Comparison of ENCODE assay signal across 22 cellular contexts in genomic region chr9:5468850-5469249, GRCh38. TPM values are rescaled to one million over a fixed set of nuclear protein-coding genes. Genes with fewer than 3 reads are reported as not detected.
DNase-seq lines count a peak whose midpoint lies in the region; ATAC-seq and TF ChIP-seq lines count a peak whose summit lies in the region.
"Had no signal": no experiment of that assay in that cellular context is flagged by ENCODE, and none has a peak within 500 bp of the region (broad histone marks: within the 10 kb centered on the region; RNA-seq: fewer than 3 reads in every experiment).

No MANE protein-coding gene starts in this region.

- peaks cover 34 to 52% of the 10 kb centered on the region in 2 donors for H3K4me1 Mint-ChIP-seq in natural killer cell treated with Interleukin-12 subunit alpha and Interleukin-12 subunit beta and Interleukin-15 and Interleukin-18, amount 100 ng/mL, for 72 hours (ENCODE audit: low read depth in 2 of 2)
- no peaks in the 10 kb centered on the region for H3K4me1 Mint-ChIP-seq in natural killer cell
- peaks cover 44% of the 10 kb centered on the region for H3K4me1 Mint-ChIP-seq in stimulated activated effector memory CD8-positive, alpha-beta T cell treated with anti-CD3 and anti-CD28 coated beads, Interleukin-12 subunit alpha, Interleukin-12 subunit beta, amount 100 ng/mL, for 72 hours
- H3K4me1 Mint-ChIP-seq in activated CD8-positive, alpha-beta memory T cell treated with anti-CD3 and anti-CD28 coated beads, Interleukin-2, amount 10 ng/mL, durations not matched to agents 7 days and 5 days, result peaks cover 16% of the 10 kb centered on the region
- H3K4me1 Mint-ChIP-seq: CD8-positive, alpha-beta memory T cell had no signal

- H3K4me1 ChIP-seq in IMR-90 (ENCODE audit: control insufficient read depth, insufficient read depth, low read length), result no peaks in the 10 kb centered on the region
- H3K4me1 ChIP-seq: BE2C had no signal

- no peak overlapping the region for H3K18ac ChIP-seq in IMR-90 (ENCODE audit: low read depth, low read length)

- no peaks in the 10 kb centered on the region for H4K20me1 ChIP-seq in IMR-90 (ENCODE audit: insufficient read depth, low read length)

- H2AK5ac ChIP-seq in IMR-90 (ENCODE audit: low read depth, low read length), result no peak overlapping the region

- no peak overlapping the region for H3K56ac ChIP-seq in IMR-90 (ENCODE audit: extremely low read depth, insufficient read depth, low read length)

- no peak overlapping the region for H4K5ac ChIP-seq in IMR-90 (ENCODE audit: low read depth, low read length)

- H2BK15ac ChIP-seq in IMR-90 (ENCODE audit: low read depth, low read length), result no peak overlapping the region

- no peaks in the 10 kb centered on the region for H3K27me3 ChIP-seq in IMR-90 (ENCODE audit: control insufficient read depth, insufficient read depth, low read length)
- H3K27me3 ChIP-seq: BE2C had no signal

- H2AFZ ChIP-seq in IMR-90 (replicated peaks; ENCODE audit: low read length, poor library complexity), result no peak overlapping the region

- POLR2A ChIA-PET in IMR-90 (lab: Charles Lee; ENCODE audit: unreplicated experiment), result no interaction called here

- no CpG with 5 or more reads among the region's 5 CpGs for WGBS in IMR-90 (ENCODE audit: extremely low coverage in 2 of 2, insufficient read length in 1 of 2), 2 experiments

- no peak overlapping the region for H3K4ac ChIP-seq in IMR-90 (ENCODE audit: low read depth, low read length)

- CTCF ChIA-PET in IMR-90 (lab: Yijun Ruan, JAX), result no interaction called here
- CTCF ChIA-PET in activated CD8-positive, alpha-beta memory T cell treated with anti-CD3 and anti-CD28 coated beads, Interleukin-2, amount 10 ng/mL, durations not matched to agents 7 days and 5 days (lab: Charles Lee), result interaction anchor here (1.2 to 1.7 kb wide), 2 partner anchors 9 to 18 kb away, joined by 4 to 5 read pairs; partner anchors contain the start of gene CD274

- H3K9me1 ChIP-seq in IMR-90 (ENCODE audit: insufficient read depth, low read length), result peaks cover 12% of the 10 kb centered on the region

- no peaks in the 10 kb centered on the region for H3K9me3 Mint-ChIP-seq in natural killer cell treated with Interleukin-12 subunit alpha and Interleukin-12 subunit beta and Interleukin-15 and Interleukin-18, amount 100 ng/mL, for 72 hours
- no peaks in the 10 kb centered on the region for H3K9me3 Mint-ChIP-seq in natural killer cell
- H3K9me3 Mint-ChIP-seq in stimulated activated effector memory CD8-positive, alpha-beta T cell treated with anti-CD3 and anti-CD28 coated beads, Interleukin-12 subunit alpha, Interleukin-12 subunit beta, amount 100 ng/mL, for 72 hours, result no peaks in the 10 kb centered on the region
- no peaks in the 10 kb centered on the region for H3K9me3 Mint-ChIP-seq in activated CD8-positive, alpha-beta memory T cell treated with anti-CD3 and anti-CD28 coated beads, Interleukin-2, amount 10 ng/mL, durations not matched to agents 7 days and 5 days (ENCODE audit: low read depth)
- H3K9me3 Mint-ChIP-seq: CD8-positive, alpha-beta memory T cell; IgD-negative memory B cell had no signal

- H3K27ac Mint-ChIP-seq in natural killer cell treated with Interleukin-12 subunit alpha and Interleukin-12 subunit beta and Interleukin-15 and Interleukin-18, amount 100 ng/mL, for 72 hours, result peak overlapping the region; percentile 21 to 82
- no peak overlapping the region for H3K27ac Mint-ChIP-seq in natural killer cell
- H3K27ac Mint-ChIP-seq in stimulated activated effector memory CD8-positive, alpha-beta T cell treated with anti-CD3 and anti-CD28 coated beads, Interleukin-12 subunit alpha, Interleukin-12 subunit beta, amount 100 ng/mL, for 72 hours, result peak overlapping the region; percentile 9
- H3K27ac Mint-ChIP-seq in activated CD8-positive, alpha-beta memory T cell treated with anti-CD3 and anti-CD28 coated beads, Interleukin-2, amount 10 ng/mL, durations not matched to agents 7 days and 5 days, result no peak overlapping the region
- H3K27ac Mint-ChIP-seq: CD4-positive, CD25-positive, alpha-beta regulatory T cell; IgD-negative memory B cell had no signal

- in situ Hi-C loops in IMR-90 (cut with MboI; ENCODE audit: low sequenced_read_pairs), result loop anchor here (25.0 kb wide), 1 partner anchor 243 kb away; no protein-coding TSS in a partner anchor

- no peaks in the 10 kb centered on the region for H3K27me3 Mint-ChIP-seq in natural killer cell treated with Interleukin-12 subunit alpha and Interleukin-12 subunit beta and Interleukin-15 and Interleukin-18, amount 100 ng/mL, for 72 hours
- no peaks in the 10 kb centered on the region for H3K27me3 Mint-ChIP-seq in natural killer cell (ENCODE audit: low read depth in 2 of 2)
- no peaks in the 10 kb centered on the region for H3K27me3 Mint-ChIP-seq in activated CD8-positive, alpha-beta memory T cell treated with anti-CD3 and anti-CD28 coated beads, Interleukin-2, amount 10 ng/mL, durations not matched to agents 7 days and 5 days
- H3K27me3 Mint-ChIP-seq: CD4-positive, CD25-positive, alpha-beta regulatory T cell; CD8-positive, alpha-beta memory T cell; IgD-negative memory B cell had no signal

- H3K36me3 Mint-ChIP-seq in natural killer cell treated with Interleukin-12 subunit alpha and Interleukin-12 subunit beta and Interleukin-15 and Interleukin-18, amount 100 ng/mL, for 72 hours, result peaks cover 55% of the 10 kb centered on the region
- H3K36me3 Mint-ChIP-seq in natural killer cell, result peaks cover 25% of the 10 kb centered on the region
- peaks cover 70% of the 10 kb centered on the region for H3K36me3 Mint-ChIP-seq in stimulated activated effector memory CD8-positive, alpha-beta T cell treated with anti-CD3 and anti-CD28 coated beads, Interleukin-12 subunit alpha, Interleukin-12 subunit beta, amount 100 ng/mL, for 72 hours
- peaks cover 49% of the 10 kb centered on the region for H3K36me3 Mint-ChIP-seq in activated CD8-positive, alpha-beta memory T cell treated with anti-CD3 and anti-CD28 coated beads, Interleukin-2, amount 10 ng/mL, durations not matched to agents 7 days and 5 days

- ATAC-seq in natural killer cell treated with Interleukin-12 subunit alpha and Interleukin-12 subunit beta and Interleukin-15 and Interleukin-18, amount 100 ng/mL, for 72 hours, result no peak
- ATAC-seq in natural killer cell (no peak), IMR-90 (ENCODE audit: low read depth) (peak; percentile 68), HG02798 (IDR thresholded peaks at IDR 0.05; ENCODE audit: poor library complexity, unreplicated experiment) (no peak)
- no peak for ATAC-seq in stimulated activated effector memory CD8-positive, alpha-beta T cell treated with anti-CD3 and anti-CD28 coated beads, Interleukin-12 subunit alpha, Interleukin-12 subunit beta, amount 100 ng/mL, for 72 hours
- ATAC-seq in activated CD8-positive, alpha-beta memory T cell treated with anti-CD3 and anti-CD28 coated beads, Interleukin-2, amount 10 ng/mL, durations not matched to agents 7 days and 5 days, result no peak
- ATAC-seq: HCT116 had no signal

- no peak for TF ChIP-seq RAD21 in IMR-90 (IDR thresholded peaks at IDR 0.05; ENCODE audit: low read length)

- no peak overlapping the region for H3K23ac ChIP-seq in IMR-90 (ENCODE audit: low read depth, low read length)

- H3K4me3 Mint-ChIP-seq in natural killer cell treated with Interleukin-12 subunit alpha and Interleukin-12 subunit beta and Interleukin-15 and Interleukin-18, amount 100 ng/mL, for 72 hours, result no peak overlapping the region
- no peak overlapping the region for H3K4me3 Mint-ChIP-seq in natural killer cell
- H3K4me3 Mint-ChIP-seq in stimulated activated effector memory CD8-positive, alpha-beta T cell treated with anti-CD3 and anti-CD28 coated beads, Interleukin-12 subunit alpha, Interleukin-12 subunit beta, amount 100 ng/mL, for 72 hours, result no peak overlapping the region
- H3K4me3 Mint-ChIP-seq in activated CD8-positive, alpha-beta memory T cell treated with anti-CD3 and anti-CD28 coated beads, Interleukin-2, amount 10 ng/mL, durations not matched to agents 7 days and 5 days, result no peak overlapping the region
- H3K4me3 Mint-ChIP-seq: CD4-positive, CD25-positive, alpha-beta regulatory T cell; CD8-positive, alpha-beta memory T cell; IgD-negative memory B cell had no signal

- H2BK5ac ChIP-seq in IMR-90 (ENCODE audit: low read depth, low read length, poor library complexity, severe bottlenecking), result no peak overlapping the region

- H4K8ac ChIP-seq in IMR-90 (ENCODE audit: low read depth in 2 of 2, low read length in 2 of 2), result no peak overlapping the region

- no peak for TF ChIP-seq POLR2A in IMR-90 (IDR thresholded peaks at IDR 0.05; ENCODE audit: low read depth, low read length)

- TSS peak; percentile 53 for BruUV-seq in IMR-90 (replicated peaks; lab: Mats Ljungman, UMichigan)

- H4K91ac ChIP-seq in IMR-90 (ENCODE audit: insufficient read depth, low read depth, low read length), result no peak overlapping the region

- TF ChIP-seq CTCF in natural killer cell (IDR thresholded peaks at IDR 0.05) (no peak), IMR-90 (conservative IDR thresholded peaks at IDR 0.05; ENCODE audit: low read depth, low read length) (no peak)

- peaks cover 3 to 15% of the 10 kb centered on the region in 2 experiments; a peak in 3 of 4 replicates for H3K79me1 ChIP-seq in IMR-90 (ENCODE audit: low read depth in 1 of 2, low read length in 2 of 2)

- no peak overlapping the region for H3K9ac ChIP-seq in IMR-90 (ENCODE audit: low read depth, low read length)

- no peaks in the 10 kb centered on the region for H3K9me3 ChIP-seq in IMR-90 (ENCODE audit: control insufficient read depth, insufficient read depth, low read length)
- H3K9me3 ChIP-seq: BE2C had no signal

- H3K36me3 ChIP-seq in IMR-90 (ENCODE audit: control insufficient read depth, insufficient read depth, low read length), result peaks cover 16% of the 10 kb centered on the region
- H3K36me3 ChIP-seq: BE2C had no signal

- H3K27ac ChIP-seq in IMR-90 (ENCODE audit: insufficient read depth, low read length), result no peak overlapping the region

- H3K4me2 ChIP-seq in IMR-90 (ENCODE audit: low read depth, low read length), result no peak overlapping the region

- no peak overlapping the region for H2BK20ac ChIP-seq in IMR-90 (ENCODE audit: low read depth, low read length)

- no peak overlapping the region for H3K4me3 ChIP-seq in IMR-90 (ENCODE audit: insufficient read depth, low read depth, low read length)

- no peak overlapping the region for H2AK9ac ChIP-seq in IMR-90 (replicated peaks; ENCODE audit: low read depth, low read length, poor library complexity)

- no peak for DNase-seq in natural killer cell treated with Interleukin-12 subunit alpha and Interleukin-12 subunit beta and Interleukin-15 and Interleukin-18, amount 100 ng/mL, for 72 hours (ENCODE audit: low spot score)
- DNase-seq in natural killer cell (no peak), IMR-90 (peak; percentile 68), fibroblast of peridontal ligament (ENCODE audit: extremely low read depth) (peak; percentile 9), HT-29 (ENCODE audit: low spot score) (no peak)
- DNase-seq in stimulated activated effector memory CD8-positive, alpha-beta T cell treated with anti-CD3 and anti-CD28 coated beads, Interleukin-12 subunit alpha, Interleukin-12 subunit beta, amount 100 ng/mL, for 72 hours (ENCODE audit: low spot score in 2 of 2), result no peak
- DNase-seq in activated CD8-positive, alpha-beta memory T cell treated with anti-CD3 and anti-CD28 coated beads, Interleukin-2, amount 10 ng/mL, durations not matched to agents 7 days and 5 days, result no peak
- DNase-seq: ACHN; BE2C; C1 segment of cervical spinal cord; CD4-positive, CD25-positive, alpha-beta regulatory T cell; CD8-positive, alpha-beta memory T cell; COR-L47; DMS 273 treated with DMSO at 0.1 percent for 48 hours; DMS53; DND-41; GOT3; H7; KBM-7 had no signal

- H2BK120ac ChIP-seq in IMR-90 (ENCODE audit: low read depth, low read length), result no peak overlapping the region

- dilution Hi-C loops in IMR-90 (cut with HindIII; ENCODE audit: low sequenced_read_pairs, unreplicated experiment), result no loop called here

- no peak overlapping the region for H3K14ac ChIP-seq in IMR-90 (replicated peaks; ENCODE audit: low read depth, low read length)

- intact Hi-C loops in natural killer cell (cut with micrococcal nuclease), result no loop called here
- intact Hi-C loops in IMR-90 (cut with micrococcal nuclease), result loop anchor here (1.0 kb wide), 1 partner anchor 10 kb away; no protein-coding TSS in a partner anchor

RNA-seq across cellular contexts. Expression of gene CD274, which starts 18.5 kb away (rescaled TPM):
- total RNA-seq in natural killer cell treated with Interleukin-12 subunit alpha and Interleukin-12 subunit beta and Interleukin-15 and Interleukin-18, amount 100 ng/mL, for 72 hours, result 100 to 1,000 TPM in 1 of 2 donors, 10 to 100 TPM in 1; 97.1 to 242 TPM
- total RNA-seq in natural killer cell (1 to 10 TPM; 4.9 to 7.2 (median 6.0) TPM), IMR-90 (2012; rRNA removed) (19.4 and 29.4 TPM in 2 replicates)
- 13.9 and 17.4 TPM in 2 replicates for polyA plus RNA-seq in IMR-90 (2012; rRNA removed)
- 3.0 and 4.3 TPM in 2 replicates for polyA plus RNA-seq in IMR-90 (2012; cell fraction: cytosol; rRNA removed)
- 4.8 and 33.9 TPM in 2 replicates for polyA plus RNA-seq in IMR-90 (2012; cell fraction: nucleus; rRNA removed; ENCODE audit: low replicate concordance)
- total RNA-seq in HT-29 (2014; rRNA removed; shearing (Covaris generic)), result 0.33 and 3.3 TPM in 2 replicates
- 10 to 100 TPM in 1 of 2 experiments, 1 to 10 TPM in 1; 8.3 to 10.4 TPM for total RNA-seq in activated CD8-positive, alpha-beta memory T cell treated with anti-CD3 and anti-CD28 coated beads, Interleukin-2, amount 10 ng/mL, durations not matched to agents 7 days and 5 days
- total RNA-seq: H7 had no signal

RNA-seq across cellular contexts. Expression of gene PLGRKT, which starts 31.1 kb away (rescaled TPM):
- total RNA-seq in natural killer cell treated with Interleukin-12 subunit alpha and Interleukin-12 subunit beta and Interleukin-15 and Interleukin-18, amount 100 ng/mL, for 72 hours, result 10 to 100 TPM; 30.7 to 47.4 TPM
- total RNA-seq in natural killer cell, result 10 to 100 TPM; 14.7 to 17.8 (median 17.3) TPM
- total RNA-seq in IMR-90 (2012; rRNA removed), result 12.7 and 13.6 TPM in 2 replicates
- polyA plus RNA-seq in IMR-90 (2012; rRNA removed), result 8.6 and 10.8 TPM in 2 replicates
- 2.1 and 3.0 TPM in 2 replicates for polyA plus RNA-seq in IMR-90 (2012; cell fraction: cytosol; rRNA removed)
- polyA plus RNA-seq in IMR-90 (2012; cell fraction: nucleus; rRNA removed; ENCODE audit: low replicate concordance), result 0.53 and 2.4 TPM in 2 replicates
- 4.1 TPM in 2 replicates for total RNA-seq in HT-29 (2014; rRNA removed; shearing (Covaris generic))
- 10 to 100 TPM; 29.8 to 31.5 TPM for total RNA-seq in activated CD8-positive, alpha-beta memory T cell treated with anti-CD3 and anti-CD28 coated beads, Interleukin-2, amount 10 ng/mL, durations not matched to agents 7 days and 5 days

RNA-seq across cellular contexts. Expression of gene PDCD1LG2, which starts 41.5 kb away (rescaled TPM):
- total RNA-seq in natural killer cell treated with Interleukin-12 subunit alpha and Interleukin-12 subunit beta and Interleukin-15 and Interleukin-18, amount 100 ng/mL, for 72 hours, result 1 to 10 TPM in 1 of 2 donors, under 1 TPM in 1; 0.55 to 1.7 TPM
- 1 to 10 TPM in 1 of 3 donors, under 1 TPM in 2; 0.14 to 1.2 (median 0.16) TPM for total RNA-seq in natural killer cell
- 29.7 and 33.3 TPM in 2 replicates for total RNA-seq in IMR-90 (2012; rRNA removed)
- 17.3 and 17.5 TPM in 2 replicates for polyA plus RNA-seq in IMR-90 (2012; rRNA removed)
- 5.9 and 8.7 TPM in 2 replicates for polyA plus RNA-seq in IMR-90 (2012; cell fraction: cytosol; rRNA removed)
- 2.5 and 10.4 TPM in 2 replicates for polyA plus RNA-seq in IMR-90 (2012; cell fraction: nucleus; rRNA removed; ENCODE audit: low replicate concordance)
- not detected in 2 replicates for total RNA-seq in HT-29 (2014; rRNA removed; shearing (Covaris generic))
- 1 to 10 TPM; 1.5 to 3.2 TPM for total RNA-seq in activated CD8-positive, alpha-beta memory T cell treated with anti-CD3 and anti-CD28 coated beads, Interleukin-2, amount 10 ng/mL, durations not matched to agents 7 days and 5 days
- total RNA-seq: H7 had no signal
- polyA plus RNA-seq: CD8-positive, alpha-beta memory T cell had no signal

Comparison
In these comparisons a context has a peak if more than half of its experiments do, and no peak if none do; other contexts are left out.
1. H3K27ac Mint-ChIP-seq: peak in natural killer cell treated with Interleukin-12 subunit alpha and Interleukin-12 subunit beta and Interleukin-15 and Interleukin-18, amount 100 ng/mL, for 72 hours (2 of 2) and stimulated activated effector memory CD8-positive, alpha-beta T cell treated with anti-CD3 and anti-CD28 coated beads, Interleukin-12 subunit alpha, Interleukin-12 subunit beta, amount 100 ng/mL, for 72 hours (single experiment); none in natural killer cell (0 of 2) and activated CD8-positive, alpha-beta memory T cell treated with anti-CD3 and anti-CD28 coated beads, Interleukin-2, amount 10 ng/mL, durations not matched to agents 7 days and 5 days (single experiment).
2. DNase-seq: peak in IMR-90 (single experiment) and fibroblast of peridontal ligament (single experiment); none in natural killer cell treated with Interleukin-12 subunit alpha and Interleukin-12 subunit beta and Interleukin-15 and Interleukin-18, amount 100 ng/mL, for 72 hours (single experiment), natural killer cell (single experiment), stimulated activated effector memory CD8-positive, alpha-beta T cell treated with anti-CD3 and anti-CD28 coated beads, Interleukin-12 subunit alpha, Interleukin-12 subunit beta, amount 100 ng/mL, for 72 hours (0 of 2), HT-29 (single experiment) and activated CD8-positive, alpha-beta memory T cell treated with anti-CD3 and anti-CD28 coated beads, Interleukin-2, amount 10 ng/mL, durations not matched to agents 7 days and 5 days (single experiment).